In the genomic region with DNA sequence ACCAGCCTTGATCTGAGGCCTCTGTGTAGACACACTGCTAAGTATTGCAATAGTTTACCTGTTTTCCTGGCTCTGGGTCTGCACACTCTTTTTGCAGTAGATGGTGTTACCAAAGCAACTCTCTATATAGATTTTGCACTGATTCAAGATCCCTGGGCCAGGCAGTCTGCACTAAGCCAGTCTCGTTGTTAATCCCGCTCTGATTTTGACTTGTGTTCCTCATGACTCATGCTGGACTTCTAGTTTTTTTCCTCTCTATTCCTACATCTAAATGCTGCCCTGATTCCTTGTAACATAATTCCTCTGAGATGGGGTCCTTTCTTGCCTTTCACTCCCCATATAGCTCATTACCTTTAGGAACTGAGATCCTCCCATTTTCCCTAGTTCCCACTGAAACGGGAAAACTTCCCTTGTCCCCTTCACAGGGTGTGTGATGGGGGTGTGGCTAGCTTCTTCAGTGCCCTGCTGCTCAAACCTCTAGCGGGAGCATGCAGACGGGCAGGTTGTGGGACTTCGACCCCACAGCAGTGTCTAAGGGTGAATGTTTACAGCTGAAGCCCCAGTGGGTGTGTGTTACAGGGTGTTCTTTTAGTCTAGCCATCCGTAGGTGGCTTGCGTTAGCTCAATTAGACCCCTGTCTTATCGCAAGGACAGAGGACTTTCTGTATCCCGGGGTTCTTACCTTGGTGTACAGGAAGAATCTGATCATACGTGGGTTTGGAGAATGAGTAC, we compare ENCODE assay signal across 19 cellular contexts.
DNase-seq lines count a peak whose midpoint lies in the region; ATAC-seq, FAIRE-seq and TF ChIP-seq lines count a peak whose summit lies in the region.
"Had no signal": no experiment of that assay in that cellular context is flagged by ENCODE, and none has a peak within 500 bp of the region (broad histone marks: within the 10 kb centered on the region; RNA-seq: fewer than 3 reads in every experiment).

No MANE protein-coding gene starts in this region.

- POLR2A ChIA-PET in HepG2 (lab: Yijun Ruan, JAX), result no interaction called here
- POLR2A ChIA-PET in WTC11 (lab: Charles Lee), result no interaction called here

- H3K4me1 ChIP-seq in HepG2 (ENCODE audit: insufficient read depth, low read length) (peaks cover 10% of the 10 kb centered on the region), right lobe of liver (no peaks in the 10 kb centered on the region), testis (peaks cover 7% of the 10 kb centered on the region)
- H3K4me1 ChIP-seq: A549; BLaER1 treated with 17β-estradiol and CSF1 and Interleukin-3, amounts not matched to agents 10 nM and 100 nM had no signal

- H3K36me3 ChIP-seq in HepG2 (replicated peaks in 1 of 2; ENCODE audit: control insufficient read depth in 1 of 2, insufficient read depth in 2 of 2, low read length in 2 of 2) (no peaks in the 10 kb centered on the region), right lobe of liver (no peaks in the 10 kb centered on the region), testis (ENCODE audit: low read depth, missing control alignments) (no peaks in the 10 kb centered on the region)
- H3K36me3 ChIP-seq: BLaER1 treated with 17β-estradiol and CSF1 and Interleukin-3, amounts not matched to agents 10 nM and 100 nM had no signal

- peaks cover 3% of the 10 kb centered on the region; the same call in 1 of the 2 replicates for H3K27me3 Mint-ChIP-seq in WTC11 (ENCODE audit: low read depth)

- in situ Hi-C loops in HepG2 (cut with HindIII; ENCODE audit: extremely low pct_ligation_motif_present, low pct_unique_long_range_greater_than_20kb), result no loop called here

- TF ChIP-seq RAD21 in HepG2 (CRISPR knock-in tag; IDR thresholded peaks at IDR 0.05), result no peak

- ATAC-seq in HepG2 (peak; percentile 94), right lobe of liver (no peak), WTC11 (peak; percentile 42), left colon (peak; percentile 96)
- ATAC-seq: Panc1 had no signal

- H3K9me3 ChIP-seq in HepG2 (ENCODE audit: low read length) (no peaks in the 10 kb centered on the region), right lobe of liver (no peaks in the 10 kb centered on the region), testis (no peaks in the 10 kb centered on the region)
- H3K9me3 ChIP-seq: A549 had no signal

- no peak overlapping the region for H3K9ac ChIP-seq in HepG2 (ENCODE audit: insufficient read depth, low read depth, low read length)
- H3K9ac ChIP-seq: BLaER1 treated with 17β-estradiol and CSF1 and Interleukin-3, amounts not matched to agents 10 nM and 100 nM had no signal

- no peak overlapping the region for H3K27ac ChIP-seq in HepG2 (ENCODE audit: extremely low read length, insufficient read depth, low read length)
- no peak overlapping the region for H3K27ac ChIP-seq in right lobe of liver
- H3K27ac ChIP-seq in testis, result no peak overlapping the region
- H3K27ac ChIP-seq: A549; BLaER1 treated with 17β-estradiol and CSF1 and Interleukin-3, amounts not matched to agents 10 nM and 100 nM; SK-N-MC had no signal

- peak; percentile 5 for DNase-seq in HepG2 (ENCODE audit: low spot score)
- DNase-seq in right lobe of liver, result no peak
- no peak for DNase-seq in WTC11 (ENCODE audit: low spot score)
- peak; percentile 46 to 55 for DNase-seq in left colon
- no peak for DNase-seq in DMS 273 (lab: John Stamatoyannopoulos, UW; ENCODE audit: unreplicated experiment)
- no peak for DNase-seq in T1000 (lab: John Stamatoyannopoulos, UW)
- DNase-seq in testis, result no peak
- no peak for DNase-seq in NCI-H526 (lab: John Stamatoyannopoulos, UW)
- DNase-seq: DMS153, KBM-7, NCI-H1048, NCI-H1436 treated with DMSO at 0.1 percent for 48 hours, NCI-H2081, Right ventricle myocardium superior had no signal

- peaks cover 37% of the 10 kb centered on the region for H3K4me1 Mint-ChIP-seq in WTC11

- H4K20me1 ChIP-seq in HepG2 (ENCODE audit: insufficient read depth, low read length), result no peaks in the 10 kb centered on the region
- H4K20me1 ChIP-seq: BLaER1 treated with 17β-estradiol and CSF1 and Interleukin-3, amounts not matched to agents 10 nM and 100 nM had no signal

- H3K4me3 ChIP-seq in HepG2 (replicated peaks in 1 of 3; ENCODE audit: insufficient read depth in 1 of 3, low read depth in 2 of 3, low read length in 3 of 3) (no peak overlapping the region), right lobe of liver (no peak overlapping the region), testis (peak overlapping the region in 1 of 2 donors; percentile 7)
- H3K4me3 ChIP-seq: A549; BLaER1 treated with 17β-estradiol and CSF1 and Interleukin-3, amounts not matched to agents 10 nM and 100 nM; SK-N-MC had no signal

- no peak overlapping the region for H3K27ac Mint-ChIP-seq in WTC11

- H2AFZ ChIP-seq in HepG2 (ENCODE audit: low read length), result no peak overlapping the region

- TF ChIP-seq CTCF in HepG2 (CRISPR knock-in tag; IDR thresholded peaks at IDR 0.05), result no peak
- TF ChIP-seq CTCF in right lobe of liver (IDR thresholded peaks at IDR 0.05), result no peak
- TF ChIP-seq CTCF in WTC11 (IDR thresholded peaks at IDR 0.05), result no peak
- TF ChIP-seq CTCF in testis (IDR thresholded peaks at IDR 0.05), result no peak

- H3K36me3 Mint-ChIP-seq in WTC11, result peaks cover 9% of the 10 kb centered on the region

- peak overlapping the region; percentile 36; the same call in 1 of the 2 replicates for H3K4me2 ChIP-seq in HepG2 (ENCODE audit: low read depth, low read length)
- H3K4me2 ChIP-seq: A549; BLaER1 treated with 17β-estradiol and CSF1 and Interleukin-3, amounts not matched to agents 10 nM and 100 nM had no signal

- no peaks in the 10 kb centered on the region for H3K27me3 ChIP-seq in HepG2 (ENCODE audit: control insufficient read depth in 1 of 2, insufficient read depth in 2 of 2, low read length in 2 of 2)
- no peaks in the 10 kb centered on the region for H3K27me3 ChIP-seq in right lobe of liver
- no peaks in the 10 kb centered on the region for H3K27me3 ChIP-seq in testis
- H3K27me3 ChIP-seq: BLaER1 treated with 17β-estradiol and CSF1 and Interleukin-3, amounts not matched to agents 10 nM and 100 nM had no signal

- no peak overlapping the region for H3K4me3 Mint-ChIP-seq in WTC11

- 4% methylated on average over 11 of the region's 11 CpGs for WGBS in HepG2 (ENCODE audit: low lambda C conversion rate)
- WGBS in right lobe of liver (ENCODE audit: insufficient coverage, low coverage, low lambda C conversion rate, missing lambda C conversion rate), result 28% methylated on average over 11 of the region's 11 CpGs
- WGBS in testis, 2 donors, result 52 to 61% methylated on average over 11 of the region's 11 CpGs

- peaks cover 13% of the 10 kb centered on the region for H3K9me3 Mint-ChIP-seq in WTC11

- no TSS peak for BruUV-seq in HepG2 (replicated peaks; lab: Mats Ljungman, UMichigan)

- CTCF ChIA-PET in HepG2 (lab: Yijun Ruan, JAX; ENCODE audit: low intra/inter-chr PET ratio, low total read pairs) (no interaction called here), WTC11 (lab: Charles Lee) (interaction anchor here (0.8 to 1.5 kb wide), 3 partner anchors 13 to 398 kb away, joined by 3 to 4 read pairs (median 3); no protein-coding TSS in a partner anchor)

- no peaks in the 10 kb centered on the region for H3K79me2 ChIP-seq in HepG2 (ENCODE audit: insufficient read depth, low read length)

- no peak for FAIRE-seq in HepG2 (lab: Jason Lieb, UNC)
- FAIRE-seq: A549, GM19239 had no signal

- TF ChIP-seq POLR2A in HepG2 (IDR thresholded peaks at IDR 0.05; ENCODE audit: insufficient read depth in 1 of 2, low read depth in 2 of 2, low read length in 2 of 2) (no peak), right lobe of liver (IDR thresholded peaks at IDR 0.05) (no peak), testis (IDR thresholded peaks at IDR 0.05) (no peak)

- TF ChIP-seq EP300 in HepG2 (IDR thresholded peaks at IDR 0.05; ENCODE audit: low read depth in 2 of 2, low read length in 2 of 2) (no peak), HepG2 (CRISPR knock-in tag; IDR thresholded peaks at IDR 0.05; ENCODE audit: borderline replicate concordance) (no peak)

- intact Hi-C loops in HepG2 (cut with micrococcal nuclease; ENCODE audit: unreplicated experiment), result loop anchor here (5.0 kb wide), 1 partner anchor 424 kb away; no protein-coding TSS in a partner anchor
- intact Hi-C loops in right lobe of liver (cut with DNase I), result no loop called here
- intact Hi-C loops in left colon (cut with DNase I, micrococcal nuclease), result no loop called here
- intact Hi-C loops in testis (cut with DNase I; ENCODE audit: low total_unique reads), result no loop called here

TF ChIP-seq in HepG2, 621 proteins besides CTCF, POLR2A, EP300 and RAD21:
- TF ChIP-seq HNF4A (CRISPR knock-in tag; IDR thresholded peaks at IDR 0.05) (peak; percentile 45; the same call in 1 of the 2 replicates), CENPX (CRISPR knock-in tag; IDR thresholded peaks at IDR 0.05) (no peak), CC2D1A (CRISPR knock-in tag; IDR thresholded peaks at IDR 0.05) (no peak), ASH2L (IDR thresholded peaks at IDR 0.05; ENCODE audit: insufficient read length, low read depth, low read length) (no peak)
TF ChIP-seq in HepG2: peak in this region for 1.

TF ChIP-seq in WTC11, 78 proteins besides CTCF, POLR2A, EP300 and RAD21:
- TF ChIP-seq, protein P1, sequence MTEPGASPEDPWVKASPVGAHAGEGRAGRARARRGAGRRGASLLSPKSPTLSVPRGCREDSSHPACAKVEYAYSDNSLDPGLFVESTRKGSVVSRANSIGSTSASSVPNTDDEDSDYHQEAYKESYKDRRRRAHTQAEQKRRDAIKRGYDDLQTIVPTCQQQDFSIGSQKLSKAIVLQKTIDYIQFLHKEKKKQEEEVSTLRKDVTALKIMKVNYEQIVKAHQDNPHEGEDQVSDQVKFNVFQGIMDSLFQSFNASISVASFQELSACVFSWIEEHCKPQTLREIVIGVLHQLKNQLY (CRISPR knock-in tag; IDR thresholded peaks at IDR 0.05), result no peak
- TF ChIP-seq PRRX2 (CRISPR knock-in tag; IDR thresholded peaks at IDR 0.05), result no peak
- TF ChIP-seq, protein P2, sequence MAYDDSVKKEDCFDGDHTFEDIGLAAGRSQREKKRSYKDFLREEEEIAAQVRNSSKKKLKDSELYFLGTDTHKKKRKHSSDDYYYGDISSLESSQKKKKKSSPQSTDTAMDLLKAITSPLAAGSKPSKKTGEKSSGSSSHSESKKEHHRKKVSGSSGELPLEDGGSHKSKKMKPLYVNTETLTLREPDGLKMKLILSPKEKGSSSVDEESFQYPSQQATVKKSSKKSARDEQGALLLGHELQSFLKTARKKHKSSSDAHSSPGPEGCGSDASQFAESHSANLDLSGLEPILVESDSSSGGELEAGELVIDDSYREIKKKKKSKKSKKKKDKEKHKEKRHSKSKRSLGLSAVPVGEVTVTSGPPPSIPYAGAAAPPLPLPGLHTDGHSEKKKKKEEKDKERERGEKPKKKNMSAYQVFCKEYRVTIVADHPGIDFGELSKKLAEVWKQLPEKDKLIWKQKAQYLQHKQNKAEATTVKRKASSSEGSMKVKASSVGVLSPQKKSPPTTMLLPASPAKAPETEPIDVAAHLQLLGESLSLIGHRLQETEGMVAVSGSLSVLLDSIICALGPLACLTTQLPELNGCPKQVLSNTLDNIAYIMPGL (CRISPR knock-in tag; IDR thresholded peaks at IDR 0.05), result no peak
TF ChIP-seq in WTC11: peak in this region for 0.

Comparison
In these comparisons a context has a peak if more than half of its experiments do, and no peak if none do; other contexts are left out.
1. ATAC-seq: peak in HepG2 (single experiment), WTC11 (single experiment) and left colon (single experiment); none in right lobe of liver (0 of 4).
2. DNase-seq: peak in HepG2 (single experiment) and left colon (2 of 2); none in right lobe of liver (0 of 3), WTC11 (single experiment), DMS 273 (single experiment), T1000 (single experiment), testis (single experiment) and NCI-H526 (0 of 2).